Comparison of ENCODE assay signal across 28 cellular contexts in genomic region chr10:44618910-44619309, GRCh38.
"Had no signal": no experiment of that assay in that cellular context is flagged by ENCODE, and none has a peak within 500 bp of the region (broad histone marks: within the 10 kb centered on the region; RNA-seq: fewer than 3 reads in every experiment).

No MANE protein-coding gene starts in this region.

- ATAC-seq: activated CD8-positive, alpha-beta T cell treated with anti-CD3 and anti-CD28 coated beads for 36 hours; activated naive CD8-positive, alpha-beta T cell treated with anti-CD3 and anti-CD28 coated beads, Interleukin-2, amount 50 U/mL, for 24 hours; activated T-cell treated with anti-CD3 and anti-CD28 coated beads, Interleukin-2, amount 50 U/mL, for 4 hours; activated T-helper 17 cell treated with anti-CD3 and anti-CD28 coated beads, Interleukin-2, amount 50 U/mL, for 72 hours; body of pancreas; esophagus mucosa; foreskin keratinocyte; gastrocnemius medialis; heart left ventricle; WTC11 had no signal

- H3K9me3 ChIP-seq: adrenal gland, body of pancreas, colonic mucosa, gastrocnemius medialis, heart left ventricle had no signal

- H3K36me3 ChIP-seq: adrenal gland, colonic mucosa, gastrocnemius medialis, heart left ventricle had no signal

- H3K27me3 ChIP-seq: adrenal gland, body of pancreas, colonic mucosa, foreskin keratinocyte, gastrocnemius medialis, heart left ventricle had no signal

- H3K4me1 ChIP-seq: adrenal gland, body of pancreas, colonic mucosa, foreskin keratinocyte, gastrocnemius medialis, heart left ventricle had no signal

- DNase-seq: activated CD4-positive, alpha-beta T cell treated with anti-CD3 and anti-CD28 coated beads for 48 hours; activated CD4-positive, alpha-beta T cell treated with anti-CD3 and anti-CD28 coated beads, Interleukin-2, amount 50 U/mL, for 1 hour; activated CD4-positive, alpha-beta T cell treated with anti-CD3 and anti-CD28 coated beads, Interleukin-2, amount 50 U/mL, for 48 hours; activated CD8-positive, alpha-beta memory T cell treated with anti-CD3 and anti-CD28 coated beads for 24 hours; activated CD8-positive, alpha-beta T cell treated with anti-CD3 and anti-CD28 coated beads for 36 hours; activated effector memory CD4-positive, alpha-beta T cell treated with anti-CD3 and anti-CD28 coated beads, Interleukin-2, amount 50 U/mL, for 16 hours; activated naive CD4-positive, alpha-beta T cell treated with anti-CD3 and anti-CD28 coated beads for 36 hours; activated naive CD8-positive, alpha-beta T cell treated with anti-CD3 and anti-CD28 coated beads for 36 hours; activated naive CD8-positive, alpha-beta T cell treated with anti-CD3 and anti-CD28 coated beads, Interleukin-2, amount 50 U/mL, for 24 hours; activated T-cell treated with anti-CD3 and anti-CD28 coated beads, Interleukin-2, amount 50 U/mL, for 4 hours; adrenal gland; amygdala; aorta; body of pancreas; central memory CD4-positive, alpha-beta T cell; cerebellar nuclear complex; colonic mucosa; effector memory CD4-positive, alpha-beta T cell; endodermal cell; foreskin keratinocyte; gastrocnemius medialis; glutamatergic neuron; heart left ventricle; T-helper 2 cell had no signal

- H3K27ac ChIP-seq: adrenal gland, body of pancreas, colonic mucosa, foreskin keratinocyte, gastrocnemius medialis, heart left ventricle, VCaP had no signal

- H3K4me3 ChIP-seq: adrenal gland, body of pancreas, colonic mucosa, gastrocnemius medialis, heart left ventricle had no signal
